20 cellular contexts compared by ENCODE assay signal in genomic region chr22:46884365-46884764, GRCh38.
"Had no signal": no experiment of that assay in that cellular context is flagged by ENCODE, and none has a peak within 500 bp of the region (broad histone marks: within the 10 kb centered on the region; RNA-seq: fewer than 3 reads in every experiment).

No MANE protein-coding gene starts in this region.

- H3K9ac ChIP-seq: parathyroid adenoma had no signal

- H3K27ac Mint-ChIP-seq: mesothelial cell of epicardium had no signal

- DNase-seq: colonic mucosa; dermis blood vessel endothelial cell; erythroblast; foreskin melanocyte; head of caudate nucleus; left colon; left ventricle myocardium superior; natural killer cell; psoas muscle; retina; sigmoid colon; stimulated activated CD4-positive, alpha-beta T cell treated with anti-CD3 and anti-CD28 coated beads, Interleukin-2, amount 100 ng/mL, for 24 hours; stimulated activated CD4-positive, alpha-beta T cell treated with anti-CD3 and anti-CD28 coated beads, Interleukin-4, amount 100 ng/mL, for 4 hours; stimulated activated naive CD4-positive, alpha-beta T cell had no signal

- H3K36me3 ChIP-seq: colonic mucosa, sigmoid colon had no signal

- ATAC-seq: left colon, left ventricle myocardium superior, natural killer cell, psoas muscle had no signal

- H3K4me2 ChIP-seq: hepatocyte had no signal

- H3K27me3 Mint-ChIP-seq: type B pancreatic cell had no signal

- H3K4me3 Mint-ChIP-seq: mesothelial cell of epicardium, natural killer cell, type B pancreatic cell had no signal

- H3K4me1 ChIP-seq: colonic mucosa, parathyroid adenoma, psoas muscle, sigmoid colon had no signal

- H3K4me1 Mint-ChIP-seq: mesothelial cell of epicardium had no signal

- H3K27ac ChIP-seq: colonic mucosa, hepatocyte, parathyroid adenoma, psoas muscle, sigmoid colon, skin epidermis had no signal

- H3K9me3 Mint-ChIP-seq: mesothelial cell of epicardium, natural killer cell, type B pancreatic cell had no signal

- H2AFZ ChIP-seq: hepatocyte, parathyroid adenoma had no signal

- H3K27me3 ChIP-seq: colonic mucosa, hepatocyte, sigmoid colon had no signal

- H3K4me3 ChIP-seq: colonic mucosa, hepatocyte, lung, psoas muscle, sigmoid colon, skin epidermis had no signal

- H3K79me2 ChIP-seq: parathyroid adenoma had no signal

- H3K36me3 Mint-ChIP-seq: natural killer cell had no signal

- H3K9me3 ChIP-seq: colonic mucosa, psoas muscle, sigmoid colon had no signal
